Comparison of ENCODE assay signal across 27 cellular contexts in genomic region chr6:105803439-105803838, GRCh38.
DNase-seq lines count a peak whose midpoint lies in the region; ATAC-seq and TF ChIP-seq lines count a peak whose summit lies in the region.
"Had no signal": no experiment of that assay in that cellular context is flagged by ENCODE, and none has a peak within 500 bp of the region (broad histone marks: within the 10 kb centered on the region; RNA-seq: fewer than 3 reads in every experiment).

No MANE protein-coding gene starts in this region.

- no peak for TF ChIP-seq POLR2A in Peyer's patch (IDR thresholded peaks at IDR 0.05)

- POLR2A ChIA-PET in RWPE1 (lab: Yijun Ruan, JAX; ENCODE audit: low non-redundant PET) = no interaction called here

- H3K27me3 Mint-ChIP-seq in endodermal cell (ENCODE audit: insufficient read depth) = no peaks in the 10 kb centered on the region
- H3K27me3 Mint-ChIP-seq: dendritic cell treated with granulocyte-macrophage colony-stimulating factor and Interleukin-4, amounts not matched to agents 40 ng/mL and 50 ng/mL, for 4 days; stimulated activated memory B cell treated with anti-CD40 and anti-IgM and Interleukin-4, amounts not matched to agents 10 μg/mL and 1 μg/mL and 100 μg/mL, for 72 hours; T-helper 17 cell had no signal

- CTCF ChIA-PET in RWPE1 (lab: Yijun Ruan, JAX) = interaction anchor here (0.6 kb wide), 1 partner anchor 65 kb away, joined by 3 read pairs; no protein-coding TSS in a partner anchor

- H3K4me3 Mint-ChIP-seq in endodermal cell = no peak overlapping the region
- H3K4me3 Mint-ChIP-seq: activated T-cell treated with anti-CD3 and anti-CD28 coated beads, Interleukin-2, amount 50 U/mL, for 4 hours; CD14-positive monocyte; dendritic cell treated with granulocyte-macrophage colony-stimulating factor and Interleukin-4, amounts not matched to agents 40 ng/mL and 50 ng/mL, for 4 days; naive thymus-derived CD4-positive, alpha-beta T cell; stimulated activated memory B cell treated with anti-CD40 and anti-IgM and Interleukin-4, amounts not matched to agents 10 μg/mL and 1 μg/mL and 100 μg/mL, for 72 hours; T-helper 17 cell had no signal

- ATAC-seq in GM18520 (IDR thresholded peaks at IDR 0.05; ENCODE audit: unreplicated experiment) = no peak
- ATAC-seq: activated T-cell treated with anti-CD3 and anti-CD28 coated beads, Interleukin-2, amount 50 U/mL, for 4 hours; heart right ventricle; left colon; naive thymus-derived CD4-positive, alpha-beta T cell; stimulated activated memory B cell treated with anti-CD40 and anti-IgM and Interleukin-4, amounts not matched to agents 10 μg/mL and 1 μg/mL and 100 μg/mL, for 72 hours; T-helper 17 cell had no signal

- H3K27ac ChIP-seq in RWPE1 (no peak overlapping the region), epithelial cell of prostate (peak overlapping the region; percentile 75), osteoblast (ENCODE audit: low read depth, low read length) (peak overlapping the region; percentile 72), endodermal cell (ENCODE audit: low read depth, low read length) (no peak overlapping the region), Peyer's patch (no peak overlapping the region)
- H3K27ac ChIP-seq: heart right ventricle, testis had no signal

- H3K27ac Mint-ChIP-seq in endodermal cell = no peak overlapping the region
- H3K27ac Mint-ChIP-seq: CD14-positive monocyte; dendritic cell treated with granulocyte-macrophage colony-stimulating factor and Interleukin-4, amounts not matched to agents 40 ng/mL and 50 ng/mL, for 4 days; naive thymus-derived CD4-positive, alpha-beta T cell; stimulated activated memory B cell treated with anti-CD40 and anti-IgM and Interleukin-4, amounts not matched to agents 10 μg/mL and 1 μg/mL and 100 μg/mL, for 72 hours; T-helper 17 cell had no signal

- H2AFZ ChIP-seq in osteoblast (ENCODE audit: low read length) = peak overlapping the region; percentile 10

- no peak overlapping the region for H3K9ac ChIP-seq in endodermal cell (ENCODE audit: extremely low read depth, low read length, poor library complexity, severe bottlenecking)

- H3K4me1 ChIP-seq in osteoblast (ENCODE audit: insufficient read depth, low read length) (peaks cover 43% of the 10 kb centered on the region), endodermal cell (ENCODE audit: control insufficient read depth, insufficient read depth, low read length) (no peaks in the 10 kb centered on the region), Peyer's patch (no peaks in the 10 kb centered on the region)
- H3K4me1 ChIP-seq: testis had no signal

- H3K4me1 Mint-ChIP-seq in endodermal cell = peaks cover 4% of the 10 kb centered on the region
- H3K4me1 Mint-ChIP-seq: stimulated activated memory B cell treated with anti-CD40 and anti-IgM and Interleukin-4, amounts not matched to agents 10 μg/mL and 1 μg/mL and 100 μg/mL, for 72 hours had no signal

- H3K36me3 ChIP-seq in osteoblast (ENCODE audit: insufficient read depth, low read length) (no peaks in the 10 kb centered on the region), endodermal cell (ENCODE audit: control insufficient read depth, insufficient read depth, low read length) (no peaks in the 10 kb centered on the region), Peyer's patch (no peaks in the 10 kb centered on the region)
- H3K36me3 ChIP-seq: heart right ventricle had no signal

- no peaks in the 10 kb centered on the region for H3K36me3 Mint-ChIP-seq in endodermal cell (ENCODE audit: low read depth)
- H3K36me3 Mint-ChIP-seq: CD14-positive monocyte; stimulated activated memory B cell treated with anti-CD40 and anti-IgM and Interleukin-4, amounts not matched to agents 10 μg/mL and 1 μg/mL and 100 μg/mL, for 72 hours had no signal

- H3K79me2 ChIP-seq in osteoblast (ENCODE audit: insufficient read depth, low read length) = no peaks in the 10 kb centered on the region

- H3K9me3 ChIP-seq in osteoblast (ENCODE audit: low read depth, low read length) (no peaks in the 10 kb centered on the region), endodermal cell (ENCODE audit: control insufficient read depth, low read length) (no peaks in the 10 kb centered on the region), Peyer's patch (no peaks in the 10 kb centered on the region)
- H3K9me3 ChIP-seq: heart right ventricle, testis had no signal

- H3K9me3 Mint-ChIP-seq in endodermal cell = peaks cover 2% of the 10 kb centered on the region
- H3K9me3 Mint-ChIP-seq: activated T-cell treated with anti-CD3 and anti-CD28 coated beads, Interleukin-2, amount 50 U/mL, for 4 hours; stimulated activated memory B cell treated with anti-CD40 and anti-IgM and Interleukin-4, amounts not matched to agents 10 μg/mL and 1 μg/mL and 100 μg/mL, for 72 hours had no signal

- DNase-seq in GM03348 (ENCODE audit: low spot score) = peak; percentile 18
- peak; percentile 42 for DNase-seq in RWPE1 (ENCODE audit: low spot score)
- DNase-seq in epithelial cell of prostate (ENCODE audit: low read depth, low spot score) = peak; percentile 74
- DNase-seq in osteoblast (ENCODE audit: insufficient read length, low spot score, missing footprints) = peak; percentile 50
- DNase-seq in stimulated activated CD4-positive, alpha-beta T cell treated with anti-CD3 and anti-CD28 coated beads, Interleukin-2, amount 100 ng/mL, for 24 hours = no peak
- no peak for DNase-seq in endodermal cell
- DNase-seq in Peyer's patch = no peak
- DNase-seq: activated CD4-positive, alpha-beta T cell treated with anti-CD3 and anti-CD28 coated beads for 4 hours; activated T-cell treated with anti-CD3 and anti-CD28 coated beads, Interleukin-2, amount 50 U/mL, for 4 hours; amniotic stem cell; Calu3; caudate nucleus; EL; heart right ventricle; left colon; mesendoderm; naive thymus-derived CD4-positive, alpha-beta T cell; NCI-H146; NCI-H2171; NCI-H526; stimulated activated CD4-positive, alpha-beta T cell treated with anti-CD3 and anti-CD28 coated beads, Interleukin-2, amount 100 ng/mL, for 48 hours; T-helper 17 cell; testis had no signal

- WGBS in endodermal cell (ENCODE audit: insufficient coverage in 1 of 2, insufficient read length in 1 of 2), 2 experiments = 98 to 100% methylated on average over 1 to 2 of the region's 2 CpGs

- no peaks in the 10 kb centered on the region for H4K20me1 ChIP-seq in osteoblast (ENCODE audit: insufficient read depth, low read length)

- TF ChIP-seq CTCF in RWPE1 (conservative IDR thresholded peaks at IDR 0.05; ENCODE audit: low read depth) = no peak
- no peak for TF ChIP-seq CTCF in osteoblast (IDR thresholded peaks at IDR 0.05; ENCODE audit: extremely low read depth, low read depth, low read length)
- TF ChIP-seq CTCF in endodermal cell (conservative IDR thresholded peaks at IDR 0.05) = no peak
- no peak for TF ChIP-seq CTCF in Peyer's patch (IDR thresholded peaks at IDR 0.05)

- H3K4me3 ChIP-seq in osteoblast (ENCODE audit: insufficient read depth, low read length) = no peak overlapping the region
- no peak overlapping the region for H3K4me3 ChIP-seq in endodermal cell (ENCODE audit: low read length)
- no peak overlapping the region for H3K4me3 ChIP-seq in Peyer's patch
- H3K4me3 ChIP-seq: heart right ventricle, testis had no signal

- peak overlapping the region; percentile 6 for H3K4me2 ChIP-seq in osteoblast (ENCODE audit: insufficient read depth, low read length)

- no peaks in the 10 kb centered on the region for H3K27me3 ChIP-seq in osteoblast (ENCODE audit: insufficient read depth, low read length)
- H3K27me3 ChIP-seq in endodermal cell (ENCODE audit: control insufficient read depth, insufficient read depth, low read length, poor library complexity, severe bottlenecking) = no peaks in the 10 kb centered on the region
- no peaks in the 10 kb centered on the region for H3K27me3 ChIP-seq in Peyer's patch
- H3K27me3 ChIP-seq: heart right ventricle, testis had no signal

Comparison
In these comparisons a context has a peak if more than half of its experiments do, and no peak if none do; other contexts are left out.
1. DNase-seq: peak in GM03348 (single experiment), RWPE1 (single experiment), epithelial cell of prostate (single experiment) and osteoblast (single experiment); none in stimulated activated CD4-positive, alpha-beta T cell treated with anti-CD3 and anti-CD28 coated beads, Interleukin-2, amount 100 ng/mL, for 24 hours (0 of 2), endodermal cell (single experiment) and Peyer's patch (0 of 3).
2. H3K27ac ChIP-seq: peak in epithelial cell of prostate (single experiment) and osteoblast (single experiment); none in RWPE1 (single experiment), endodermal cell (single experiment) and Peyer's patch (0 of 4).